In the genomic region with DNA sequence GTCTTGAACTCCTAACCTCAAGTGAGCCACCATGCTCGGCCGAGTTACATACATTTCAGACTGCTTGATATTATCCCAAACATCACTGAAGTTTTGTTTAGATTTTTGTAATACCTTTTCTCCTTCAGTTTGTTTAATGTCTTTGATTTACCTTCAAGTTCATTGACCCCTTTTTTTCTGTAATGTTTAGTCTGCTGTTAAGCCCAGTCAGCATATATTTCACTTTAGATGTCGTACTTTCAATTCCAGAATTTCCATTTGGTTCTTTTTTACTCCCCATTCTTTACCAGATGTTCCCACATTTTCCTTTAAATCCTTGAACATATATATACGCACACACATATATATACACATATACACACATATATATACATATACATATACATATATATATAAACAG, we compare ENCODE assay signal across 18 cellular contexts. TPM values are rescaled to one million over a fixed set of nuclear protein-coding genes. Genes with fewer than 3 reads are reported as not detected.
DNase-seq lines count a peak whose midpoint lies in the region; ATAC-seq, FAIRE-seq and TF ChIP-seq lines count a peak whose summit lies in the region.
"Had no signal": no experiment of that assay in that cellular context is flagged by ENCODE, and none has a peak within 500 bp of the region (broad histone marks: within the 10 kb centered on the region; RNA-seq: fewer than 3 reads in every experiment).

No MANE protein-coding gene starts in this region.

- CTCF ChIA-PET in IMR-90 (lab: Yijun Ruan, JAX) (interaction anchor here (0.7 kb wide), 1 partner anchor 58 kb away, joined by 6 read pairs; no protein-coding TSS in a partner anchor), H1 (lab: Charles Lee; ENCODE audit: partially characterized antibody) (no interaction called here)

- H3K23ac ChIP-seq in IMR-90 (ENCODE audit: low read depth, low read length) (no peak overlapping the region), H1 (ENCODE audit: insufficient read length) (no peak overlapping the region)

- H4K5ac ChIP-seq in IMR-90 (ENCODE audit: low read depth, low read length) (no peak overlapping the region), H1 (ENCODE audit: insufficient read length, low read depth, low read length) (no peak overlapping the region)

- ATAC-seq in IMR-90 (ENCODE audit: low read depth) = no peak
- ATAC-seq: CD8-positive, alpha-beta T cell; GM12878 had no signal

- H3K27ac ChIP-seq in IMR-90 (ENCODE audit: insufficient read depth, low read length) (no peak overlapping the region), H1 (ENCODE audit: low read depth, low read length) (no peak overlapping the region)
- H3K27ac ChIP-seq: BLaER1, C4-2B had no signal

- no peaks in the 10 kb centered on the region for H3K27me3 ChIP-seq in IMR-90 (ENCODE audit: control insufficient read depth, insufficient read depth, low read length)
- no peaks in the 10 kb centered on the region for H3K27me3 ChIP-seq in H1 (replicated peaks in 1 of 4; ENCODE audit: control insufficient read depth in 3 of 4, extremely low read depth in 1 of 4, insufficient read depth in 3 of 4, low read length in 3 of 4)
- H3K27me3 ChIP-seq in HAP-1 (ENCODE audit: low read depth) = no peaks in the 10 kb centered on the region
- H3K27me3 ChIP-seq: BLaER1 had no signal

- no peak overlapping the region for H2AFZ ChIP-seq in IMR-90 (replicated peaks; ENCODE audit: low read length, poor library complexity)
- H2AFZ ChIP-seq in H1 (ENCODE audit: low read length) = no peak overlapping the region

- H3K4ac ChIP-seq in IMR-90 (ENCODE audit: low read depth, low read length) = no peak overlapping the region
- H3K4ac ChIP-seq in H1 (replicated peaks; ENCODE audit: insufficient read length, low read depth, low read length) = no peak overlapping the region

- no peak overlapping the region for H2BK5ac ChIP-seq in IMR-90 (ENCODE audit: low read depth, low read length, poor library complexity, severe bottlenecking)
- no peak overlapping the region for H2BK5ac ChIP-seq in H1 (ENCODE audit: low read depth, low read length)

- H3K36me3 ChIP-seq in IMR-90 (ENCODE audit: control insufficient read depth, insufficient read depth, low read length) = no peaks in the 10 kb centered on the region
- H3K36me3 ChIP-seq in H1 (ENCODE audit: control insufficient read depth in 2 of 4, insufficient read depth in 4 of 4, low read length in 3 of 4) = no peaks in the 10 kb centered on the region
- H3K36me3 ChIP-seq in HAP-1 (replicated peaks) = no peaks in the 10 kb centered on the region

- no peak overlapping the region for H4K91ac ChIP-seq in IMR-90 (ENCODE audit: insufficient read depth, low read depth, low read length)
- no peak overlapping the region for H4K91ac ChIP-seq in H1 (replicated peaks; ENCODE audit: insufficient read length, low read length)

- 0 out of 4 replicates have a peak, but pooled peaks cover 3 to 4% of the 10 kb centered on the region in 2 experiments for H3K79me1 ChIP-seq in IMR-90 (ENCODE audit: low read depth in 1 of 2, low read length in 2 of 2)
- H3K79me1 ChIP-seq in H1 (ENCODE audit: low read depth, low read length) = no peaks in the 10 kb centered on the region

- no peak overlapping the region for H3K14ac ChIP-seq in IMR-90 (replicated peaks; ENCODE audit: low read depth, low read length)
- H3K14ac ChIP-seq in H1 (ENCODE audit: insufficient read length) = no peak overlapping the region

- TF ChIP-seq POLR2A in IMR-90 (IDR thresholded peaks at IDR 0.05; ENCODE audit: low read depth, low read length) = no peak
- no peak for TF ChIP-seq POLR2A in H1 (IDR thresholded peaks at IDR 0.05; ENCODE audit: control extremely low read depth in 1 of 2, low read depth in 2 of 2, low read length in 2 of 2)

- H3K9ac ChIP-seq in IMR-90 (ENCODE audit: low read depth, low read length) = no peak overlapping the region
- no peak overlapping the region for H3K9ac ChIP-seq in H1 (replicated peaks in 1 of 4; ENCODE audit: extremely low read depth in 1 of 4, low read depth in 3 of 4, low read length in 3 of 4)
- H3K9ac ChIP-seq: BLaER1 had no signal

- H2AK9ac ChIP-seq in IMR-90 (replicated peaks; ENCODE audit: low read depth, low read length, poor library complexity) = no peak overlapping the region

- H4K8ac ChIP-seq in IMR-90 (ENCODE audit: low read depth in 2 of 2, low read length in 2 of 2) (no peak overlapping the region), H1 (ENCODE audit: extremely low read depth, insufficient read depth, low read length) (no peak overlapping the region)

- in situ Hi-C loops in IMR-90 (cut with MboI; ENCODE audit: low sequenced_read_pairs) (no loop called here), HAP-1 (cut with MboI; ENCODE audit: low sequenced_read_pairs) (no loop called here)

- no peak overlapping the region for H2BK120ac ChIP-seq in IMR-90 (ENCODE audit: low read depth, low read length)
- H2BK120ac ChIP-seq in H1 (replicated peaks; ENCODE audit: low read depth, low read length) = no peak overlapping the region

- H2BK15ac ChIP-seq in IMR-90 (ENCODE audit: low read depth, low read length) (no peak overlapping the region), H1 (ENCODE audit: low read length) (no peak overlapping the region)

- intact Hi-C loops in IMR-90 (cut with micrococcal nuclease) = no loop called here

- no peaks in the 10 kb centered on the region for H3K9me3 ChIP-seq in IMR-90 (ENCODE audit: control insufficient read depth, insufficient read depth, low read length)
- H3K9me3 ChIP-seq in H1 (ENCODE audit: insufficient read depth in 2 of 2, low read depth in 1 of 2, low read length in 1 of 2) = no peaks in the 10 kb centered on the region
- no peaks in the 10 kb centered on the region for H3K9me3 ChIP-seq in HAP-1
- H3K9me3 ChIP-seq: BLaER1, Caco-2 had no signal

- H2BK12ac ChIP-seq in H1 (ENCODE audit: low read depth, low read length) = no peak overlapping the region

- H3K4me3 ChIP-seq in IMR-90 (ENCODE audit: insufficient read depth, low read depth, low read length) (no peak overlapping the region), H1 (ENCODE audit: extremely low read depth in 1 of 4, insufficient read depth in 2 of 4, low read depth in 3 of 4, low read length in 4 of 4) (no peak overlapping the region), HAP-1 (no peak overlapping the region)
- H3K4me3 ChIP-seq: BLaER1, GM12878 had no signal

- H2AK5ac ChIP-seq in IMR-90 (ENCODE audit: low read depth, low read length) (no peak overlapping the region), H1 (ENCODE audit: low read depth, low read length) (no peak overlapping the region)

- DNase-seq in IMR-90 (no peak), H1 (ENCODE audit: low read depth in 1 of 2, low spot score in 2 of 2) (no peak), mesenteric fat pad (ENCODE audit: low spot score) (no peak), HAP-1 (ENCODE audit: low spot score in 2 of 2) (no peak)
- no peak for DNase-seq in activated T-cell treated with anti-CD3 and anti-CD28 coated beads, Interleukin-2, amount 50 U/mL, for 48 hours
- DNase-seq: Caco-2; CD4-positive, CD25-positive, alpha-beta regulatory T cell; CD8-positive, alpha-beta T cell; DMS153; DND-41; GDM1; GOT3; H9; HFFc6 had no signal

- FAIRE-seq in G401.6 (lab: Jason Lieb, UNC) (peak; percentile 11), H1 (lab: Jason Lieb, UNC) (no peak)
- FAIRE-seq: GM12878 had no signal

- H4K20me1 ChIP-seq in IMR-90 (ENCODE audit: insufficient read depth, low read length) = no peaks in the 10 kb centered on the region
- H4K20me1 ChIP-seq in H1 (replicated peaks in 1 of 2; ENCODE audit: control insufficient read depth in 1 of 2, insufficient read depth in 2 of 2, low read length in 2 of 2) = no peaks in the 10 kb centered on the region
- H4K20me1 ChIP-seq: BLaER1 had no signal

- H3K4me1 ChIP-seq in IMR-90 (ENCODE audit: control insufficient read depth, insufficient read depth, low read length) = peaks cover 5% of the 10 kb centered on the region; the same call in 1 of the 2 replicates
- no peaks in the 10 kb centered on the region for H3K4me1 ChIP-seq in H1 (replicated peaks in 1 of 4; ENCODE audit: control insufficient read depth in 3 of 4, insufficient read depth in 4 of 4, low read length in 3 of 4)
- H3K4me1 ChIP-seq in HAP-1 = no peaks in the 10 kb centered on the region
- H3K4me1 ChIP-seq: BLaER1, Caco-2 had no signal

- POLR2A ChIA-PET in IMR-90 (lab: Charles Lee; ENCODE audit: unreplicated experiment) = no interaction called here
- POLR2A ChIA-PET in H1 (lab: Charles Lee; ENCODE audit: partially characterized antibody) = no interaction called here

- no peak overlapping the region for H2BK20ac ChIP-seq in IMR-90 (ENCODE audit: low read depth, low read length)
- H2BK20ac ChIP-seq in H1 (ENCODE audit: low read length) = no peak overlapping the region

- H3K18ac ChIP-seq in IMR-90 (ENCODE audit: low read depth, low read length) = no peak overlapping the region
- H3K18ac ChIP-seq in H1 (ENCODE audit: extremely low read depth, low read length) = no peak overlapping the region

- H3K4me2 ChIP-seq in IMR-90 (ENCODE audit: low read depth, low read length) = no peak overlapping the region
- H3K4me2 ChIP-seq in H1 (ENCODE audit: insufficient read depth in 1 of 2, low read depth in 2 of 2, low read length in 2 of 2) = no peak overlapping the region
- H3K4me2 ChIP-seq: BLaER1 had no signal

- H3K56ac ChIP-seq in IMR-90 (ENCODE audit: extremely low read depth, insufficient read depth, low read length) (no peak overlapping the region), H1 (replicated peaks; ENCODE audit: insufficient read length, low read depth, low read length) (no peak overlapping the region)

- no peaks in the 10 kb centered on the region for H3K79me2 ChIP-seq in H1 (ENCODE audit: control insufficient read depth in 1 of 2, insufficient read depth in 2 of 2, low read length in 2 of 2)

- no peaks in the 10 kb centered on the region for H3K23me2 ChIP-seq in H1 (ENCODE audit: low read depth, low read length)

- no peak for TF ChIP-seq EP300 in H1 (IDR thresholded peaks at IDR 0.05; ENCODE audit: borderline replicate concordance in 1 of 2, low read depth in 2 of 2, low read length in 2 of 2)

- TF ChIP-seq CTCF in IMR-90 (conservative IDR thresholded peaks at IDR 0.05; ENCODE audit: low read depth, low read length) (no peak), H1 (IDR thresholded peaks at IDR 0.05; ENCODE audit: control extremely low read depth in 1 of 3, insufficient read depth in 1 of 3, low read depth in 1 of 3, low read length in 3 of 3) (no peak)

- no CpG with 5 or more reads among the region's 4 CpGs for WGBS in IMR-90 (ENCODE audit: extremely low coverage in 2 of 2, insufficient read length in 1 of 2), 2 experiments
- 84% methylated on average over 4 of the region's 4 CpGs; no CpG with 5 or more reads in 1 of the 2 experiments for WGBS in H1 (ENCODE audit: extremely low coverage in 1 of 2, insufficient coverage in 1 of 2, insufficient read length in 1 of 2, insufficient replicate concordance in 2 of 2, low coverage in 1 of 2, low lambda C conversion rate in 2 of 2, missing lambda C conversion rate in 1 of 2), 2 experiments

- H3K9me1 ChIP-seq in IMR-90 (ENCODE audit: insufficient read depth, low read length) = peaks cover 4% of the 10 kb centered on the region; the same call in 1 of the 2 replicates

- dilution Hi-C loops in IMR-90 (cut with HindIII; ENCODE audit: low sequenced_read_pairs, unreplicated experiment) = no loop called here

- no peak for TF ChIP-seq RAD21 in IMR-90 (IDR thresholded peaks at IDR 0.05; ENCODE audit: low read length)
- TF ChIP-seq RAD21 in H1 (IDR thresholded peaks at IDR 0.05 in 1 of 2, conservative IDR thresholded peaks at IDR 0.05 in 1 of 2; ENCODE audit: low read depth in 2 of 2, low read length in 2 of 2) = no peak

- BruUV-seq in IMR-90 (replicated peaks; lab: Mats Ljungman, UMichigan) = no TSS peak

RNA-seq across cellular contexts. Expression of gene CTDSPL2, which starts 59.1 kb away (rescaled TPM):
- total RNA-seq in IMR-90 (2012; rRNA removed) = 47.3 and 97.5 TPM in 2 replicates
- 14.9 and 17.3 TPM in 2 replicates for polyA plus RNA-seq in IMR-90 (2012; rRNA removed)
- polyA plus RNA-seq in IMR-90 (2012; cell fraction: cytosol; rRNA removed) = 1.2 and 2.7 TPM in 2 replicates
- polyA plus RNA-seq in IMR-90 (2012; cell fraction: nucleus; rRNA removed; ENCODE audit: low replicate concordance) = 1.9 and 15.1 TPM in 2 replicates
- 64.5 and 64.7 TPM in 2 replicates for total RNA-seq in H1 (2021; fragmentation: NEBNext Ultra II Directional; extraction: Animal tissue kit (Norgen Biotek cat#: 25700))
- polyA plus RNA-seq in H1 (2011; rRNA removed) = 12.1 and 25.2 TPM in 2 replicates
- polyA plus RNA-seq in H1 (2011; cell fraction: cytosol; rRNA removed) = 32.2 TPM
- polyA plus RNA-seq in H1 (2011; cell fraction: nucleus; rRNA removed) = 38.0 TPM
- 42.1 to 71.5 TPM (median 46.3 TPM) in 4 replicates for polyA plus RNA-seq in H1 (2012, experiment 1 of 2)
- 1.7 TPM for polyA plus RNA-seq in H1 (2012, experiment 2 of 2)
- polyA plus RNA-seq in H1 (2013, experiment 1 of 2) = 46.4 TPM
- polyA plus RNA-seq in H1 (2013, experiment 2 of 2) = 44.2 TPM
- 134 and 160 TPM in 2 replicates for polyA minus RNA-seq in H1 (2011; rRNA and poly(A)+ RNA removed)
- polyA minus RNA-seq in H1 (2011; cell fraction: cytosol; rRNA and poly(A)+ RNA removed) = 56.2 TPM
- 225 TPM for polyA minus RNA-seq in H1 (2011; cell fraction: nucleus; rRNA and poly(A)+ RNA removed)
- total RNA-seq in mesenteric fat pad = 26.1 TPM
